ENCODE assay signal across 15 cellular contexts in genomic region chr1:91557039-91557690, GRCh38. TPM values are rescaled to one million over a fixed set of nuclear protein-coding genes. Genes with fewer than 3 reads are reported as not detected.
DNase-seq lines count a peak whose midpoint lies in the region; ATAC-seq, FAIRE-seq and TF ChIP-seq lines count a peak whose summit lies in the region.
"Had no signal": no experiment of that assay in that cellular context is flagged by ENCODE, and none has a peak within 500 bp of the region (broad histone marks: within the 10 kb centered on the region; RNA-seq: fewer than 3 reads in every experiment).

No MANE protein-coding gene starts in this region.

- TF ChIP-seq POLR2A in H1 (IDR thresholded peaks at IDR 0.05; ENCODE audit: control extremely low read depth in 1 of 2, low read depth in 2 of 2, low read length in 2 of 2), result no peak

- no peak overlapping the region for H3K56ac ChIP-seq in H1 (replicated peaks; ENCODE audit: insufficient read length, low read depth, low read length)

- no peak overlapping the region for H2BK15ac ChIP-seq in H1 (ENCODE audit: low read length)

- FAIRE-seq in H1 (lab: Jason Lieb, UNC) (no peak), frontal cortex (lab: Jason Lieb, UNC) (no peak)

- H3K9me3 ChIP-seq in CD4-positive, alpha-beta memory T cell (ENCODE audit: control insufficient read depth in 1 of 2, low read length in 2 of 2), result no peaks in the 10 kb centered on the region
- H3K9me3 ChIP-seq in Panc1 (ENCODE audit: control insufficient read depth, insufficient read depth, low read depth, low read length) (no peaks in the 10 kb centered on the region), H1 (ENCODE audit: insufficient read depth in 2 of 2, low read depth in 1 of 2, low read length in 1 of 2) (no peaks in the 10 kb centered on the region)
- H3K9me3 ChIP-seq: BE2C, prostate gland had no signal

- H3K79me1 ChIP-seq in H1 (ENCODE audit: low read depth, low read length), result no peaks in the 10 kb centered on the region

- BruUV-seq in Panc1 (replicated peaks; lab: Mats Ljungman, UMichigan), result no TSS peak

- H3K23ac ChIP-seq in H1 (ENCODE audit: insufficient read length), result no peak overlapping the region

- H3K4me3 Mint-ChIP-seq in CD4-positive, alpha-beta memory T cell, result peak overlapping the region in 7 of 8 donors; percentile 26 to 74 (median 65)
- H3K4me3 Mint-ChIP-seq in nephron, result no peak overlapping the region
- H3K4me3 Mint-ChIP-seq in glutamatergic neuron (ENCODE audit: unreplicated experiment), result no peak overlapping the region
- H3K4me3 Mint-ChIP-seq: dendritic cell treated with granulocyte-macrophage colony-stimulating factor and Interleukin-4, amounts not matched to agents 40 ng/mL and 50 ng/mL, for 4 days had no signal

- CTCF ChIA-PET in CD4-positive, alpha-beta memory T cell (lab: Charles Lee; ENCODE audit: partially characterized antibody), result interaction anchor here (0.8 to 1.2 kb wide), 4 partner anchors 12 to 369 kb away, joined by 3 read pairs; no protein-coding TSS in a partner anchor
- CTCF ChIA-PET in Panc1 (lab: Charles Lee), result no interaction called here
- CTCF ChIA-PET in H1 (lab: Charles Lee; ENCODE audit: partially characterized antibody), result interaction anchor here (0.7 to 1.6 kb wide), 8 partner anchors 10 to 886 kb away, joined by 3 to 8 read pairs (median 4); no protein-coding TSS in a partner anchor

- 77% methylated on average over 5 of the region's 5 CpGs; no CpG with 5 or more reads in 1 of the 2 experiments for WGBS in H1 (ENCODE audit: extremely low coverage in 1 of 2, insufficient coverage in 1 of 2, insufficient read length in 1 of 2, insufficient replicate concordance in 2 of 2, low coverage in 1 of 2, low lambda C conversion rate in 2 of 2, missing lambda C conversion rate in 1 of 2), 2 experiments

- no peaks in the 10 kb centered on the region for H3K23me2 ChIP-seq in H1 (ENCODE audit: low read depth, low read length)

- peak overlapping the region; percentile 88 to 99 (median 94) for H3K27ac Mint-ChIP-seq in CD4-positive, alpha-beta memory T cell
- H3K27ac Mint-ChIP-seq in nephron (peak overlapping the region in 2 of 3 experiments; percentile 6 to 39), glutamatergic neuron (ENCODE audit: unreplicated experiment) (no peak overlapping the region)
- H3K27ac Mint-ChIP-seq: dendritic cell treated with granulocyte-macrophage colony-stimulating factor and Interleukin-4, amounts not matched to agents 40 ng/mL and 50 ng/mL, for 4 days had no signal

- H2BK20ac ChIP-seq in H1 (ENCODE audit: low read length), result no peak overlapping the region

- no peak for TF ChIP-seq CTCF in Panc1 (IDR thresholded peaks at IDR 0.05)
- no peak for TF ChIP-seq CTCF in H1 (IDR thresholded peaks at IDR 0.05; ENCODE audit: control extremely low read depth in 1 of 3, insufficient read depth in 1 of 3, low read depth in 1 of 3, low read length in 3 of 3)
- no peak for TF ChIP-seq CTCF in nephron (IDR thresholded peaks at IDR 0.05; ENCODE audit: unreplicated experiment in 3 of 3)
- no peak for TF ChIP-seq CTCF in glutamatergic neuron (IDR thresholded peaks at IDR 0.05; ENCODE audit: partially characterized antibody, unreplicated experiment)

- DNase-seq in CD4-positive, alpha-beta memory T cell, result no peak
- DNase-seq in Panc1 (ENCODE audit: low read depth, low spot score), result no peak
- DNase-seq in H1 (ENCODE audit: low read depth in 1 of 2, low spot score in 2 of 2), result no peak
- no peak for DNase-seq in frontal cortex (ENCODE audit: low spot score in 2 of 2)
- no peak for DNase-seq in glutamatergic neuron
- DNase-seq: BE2C; foreskin keratinocyte; NCI-H146; NCI-H526; stimulated activated CD4-positive, alpha-beta T cell treated with anti-CD3 and anti-CD28 coated beads, Interleukin-2, amount 100 ng/mL, for 48 hours had no signal

- no peak overlapping the region for H3K18ac ChIP-seq in H1 (ENCODE audit: extremely low read depth, low read length)

- peak overlapping the region; percentile 75 for H3K27ac ChIP-seq in CD4-positive, alpha-beta memory T cell (ENCODE audit: low read depth, low read length)
- H3K27ac ChIP-seq in Panc1 (ENCODE audit: low read length), result no peak overlapping the region
- no peak overlapping the region for H3K27ac ChIP-seq in H1 (ENCODE audit: low read depth, low read length)
- H3K27ac ChIP-seq: foreskin keratinocyte, prostate gland had no signal

- no peak overlapping the region for H2BK120ac ChIP-seq in H1 (replicated peaks; ENCODE audit: low read depth, low read length)

- peaks cover 68 to 97% (median 85%) of the 10 kb centered on the region in 4 donors for H3K4me1 Mint-ChIP-seq in CD4-positive, alpha-beta memory T cell
- H3K4me1 Mint-ChIP-seq in nephron (peaks cover 22% of the 10 kb centered on the region), glutamatergic neuron (ENCODE audit: low read depth, unreplicated experiment) (peaks cover 2% of the 10 kb centered on the region)

- no peaks in the 10 kb centered on the region for H3K79me2 ChIP-seq in H1 (ENCODE audit: control insufficient read depth in 1 of 2, insufficient read depth in 2 of 2, low read length in 2 of 2)

- TF ChIP-seq EP300 in H1 (IDR thresholded peaks at IDR 0.05; ENCODE audit: borderline replicate concordance in 1 of 2, low read depth in 2 of 2, low read length in 2 of 2), result no peak

- H4K5ac ChIP-seq in H1 (ENCODE audit: insufficient read length, low read depth, low read length), result no peak overlapping the region

- in situ Hi-C loops in Panc1 (cut with HindIII; ENCODE audit: low pct_unique_long_range_greater_than_20kb, low sequenced_read_pairs), result no loop called here

- intact Hi-C loops in CD4-positive, alpha-beta memory T cell (cut with micrococcal nuclease), result loop anchor here (2.0 to 5.0 kb wide), 3 partner anchors 20 to 90 kb away; no protein-coding TSS in a partner anchor
- intact Hi-C loops in Panc1 (cut with micrococcal nuclease; ENCODE audit: unreplicated experiment), result no loop called here

- TF ChIP-seq RAD21 in H1 (IDR thresholded peaks at IDR 0.05 in 1 of 2, conservative IDR thresholded peaks at IDR 0.05 in 1 of 2; ENCODE audit: low read depth in 2 of 2, low read length in 2 of 2), result no peak

- H3K27me3 Mint-ChIP-seq in CD4-positive, alpha-beta memory T cell, result no peaks in the 10 kb centered on the region
- no peaks in the 10 kb centered on the region for H3K27me3 Mint-ChIP-seq in nephron (ENCODE audit: low read depth)
- no peaks in the 10 kb centered on the region for H3K27me3 Mint-ChIP-seq in glutamatergic neuron (ENCODE audit: unreplicated experiment)

- H4K8ac ChIP-seq in H1 (ENCODE audit: extremely low read depth, insufficient read depth, low read length), result no peak overlapping the region; the same call in 1 of the 2 replicates

- POLR2A ChIA-PET in CD4-positive, alpha-beta memory T cell (lab: Charles Lee; ENCODE audit: partially characterized antibody), result interaction anchor here (0.6 to 2.0 kb wide), 9 partner anchors 8 to 329 kb away, joined by 3 to 6 read pairs (median 4); partner anchors contain the start of gene TGFBR3
- POLR2A ChIA-PET in Panc1 (lab: Charles Lee), result interaction anchor here (0.6 kb wide), 1 partner anchor 151 kb away, joined by 3 read pairs; no protein-coding TSS in a partner anchor
- POLR2A ChIA-PET in H1 (lab: Charles Lee; ENCODE audit: partially characterized antibody), result interaction anchor here (0.6 kb wide), 1 partner anchor 12 kb away, joined by 3 read pairs; no protein-coding TSS in a partner anchor

- H3K36me3 Mint-ChIP-seq in CD4-positive, alpha-beta memory T cell, result no peaks in the 10 kb centered on the region
- H3K36me3 Mint-ChIP-seq in nephron (ENCODE audit: low read depth), result no peaks in the 10 kb centered on the region
- no peaks in the 10 kb centered on the region for H3K36me3 Mint-ChIP-seq in glutamatergic neuron (ENCODE audit: unreplicated experiment)

- no peak overlapping the region for H3K4ac ChIP-seq in H1 (replicated peaks; ENCODE audit: insufficient read length, low read depth, low read length)

- no peaks in the 10 kb centered on the region for H3K9me3 Mint-ChIP-seq in CD4-positive, alpha-beta memory T cell
- H3K9me3 Mint-ChIP-seq in nephron (no peaks in the 10 kb centered on the region), glutamatergic neuron (ENCODE audit: unreplicated experiment) (no peaks in the 10 kb centered on the region)
- H3K9me3 Mint-ChIP-seq: dendritic cell treated with granulocyte-macrophage colony-stimulating factor and Interleukin-4, amounts not matched to agents 40 ng/mL and 50 ng/mL, for 4 days had no signal

- H2BK5ac ChIP-seq in H1 (ENCODE audit: low read depth, low read length), result no peak overlapping the region

- H3K27me3 ChIP-seq in CD4-positive, alpha-beta memory T cell (ENCODE audit: insufficient read depth, low read length), result no peaks in the 10 kb centered on the region
- H3K27me3 ChIP-seq in Panc1 (ENCODE audit: control insufficient read depth, insufficient read depth, low read length), result no peaks in the 10 kb centered on the region
- H3K27me3 ChIP-seq in H1 (replicated peaks in 1 of 4; ENCODE audit: control insufficient read depth in 3 of 4, extremely low read depth in 1 of 4, insufficient read depth in 3 of 4, low read length in 3 of 4), result no peaks in the 10 kb centered on the region
- H3K27me3 ChIP-seq: BE2C, foreskin keratinocyte had no signal

- no peak overlapping the region for H2AK5ac ChIP-seq in H1 (ENCODE audit: low read depth, low read length)

- H2AFZ ChIP-seq in H1 (ENCODE audit: low read length), result 0 out of 2 replicates have a peak overlapping the region, but pooled peaks have one; percentile 38

- H4K20me1 ChIP-seq in H1 (replicated peaks in 1 of 2; ENCODE audit: control insufficient read depth in 1 of 2, insufficient read depth in 2 of 2, low read length in 2 of 2), result no peaks in the 10 kb centered on the region

- no peaks in the 10 kb centered on the region for H3K36me3 ChIP-seq in CD4-positive, alpha-beta memory T cell (ENCODE audit: insufficient read depth, low read length)
- H3K36me3 ChIP-seq in Panc1 (ENCODE audit: control insufficient read depth, insufficient read depth, low read length), result no peaks in the 10 kb centered on the region
- H3K36me3 ChIP-seq in H1 (ENCODE audit: control insufficient read depth in 2 of 4, insufficient read depth in 4 of 4, low read length in 3 of 4), result no peaks in the 10 kb centered on the region; a peak in 1 of 8 replicates
- H3K36me3 ChIP-seq: BE2C, prostate gland had no signal

- H3K9ac ChIP-seq in H1 (replicated peaks in 1 of 4; ENCODE audit: extremely low read depth in 1 of 4, low read depth in 3 of 4, low read length in 3 of 4), result no peak overlapping the region

- H3K4me1 ChIP-seq in CD4-positive, alpha-beta memory T cell (ENCODE audit: insufficient read depth, low read length), result peaks cover 95% of the 10 kb centered on the region
- H3K4me1 ChIP-seq in Panc1 (ENCODE audit: control insufficient read depth, insufficient read depth, low read length) (0 out of 2 replicates have a peak, but pooled peaks cover 3% of the 10 kb centered on the region), H1 (replicated peaks in 1 of 4; ENCODE audit: control insufficient read depth in 3 of 4, insufficient read depth in 4 of 4, low read length in 3 of 4) (no peaks in the 10 kb centered on the region)
- H3K4me1 ChIP-seq: BE2C, prostate gland had no signal

- H3K4me3 ChIP-seq in CD4-positive, alpha-beta memory T cell (ENCODE audit: low read length in 2 of 2), result no peak overlapping the region
- H3K4me3 ChIP-seq in Panc1 (ENCODE audit: low read depth in 2 of 2, low read length in 2 of 2), result no peak overlapping the region
- no peak overlapping the region for H3K4me3 ChIP-seq in H1 (ENCODE audit: extremely low read depth in 1 of 4, insufficient read depth in 2 of 4, low read depth in 3 of 4, low read length in 4 of 4)
- H3K4me3 ChIP-seq: prostate gland had no signal

- no peak overlapping the region for H3K4me2 ChIP-seq in H1 (ENCODE audit: insufficient read depth in 1 of 2, low read depth in 2 of 2, low read length in 2 of 2)

- H2BK12ac ChIP-seq in H1 (ENCODE audit: low read depth, low read length), result no peak overlapping the region

- no peak overlapping the region for H4K91ac ChIP-seq in H1 (replicated peaks; ENCODE audit: insufficient read length, low read length)

- ATAC-seq in Panc1 (peak; percentile 65; the same call in 1 of the 2 replicates), HG03460 (IDR thresholded peaks at IDR 0.05; ENCODE audit: unreplicated experiment) (no peak), HG03520 (IDR thresholded peaks at IDR 0.05; ENCODE audit: unreplicated experiment) (no peak)

- no peak overlapping the region for H3K14ac ChIP-seq in H1 (ENCODE audit: insufficient read length)

RNA-seq across cellular contexts. Expression of gene CDC7, which starts 56.5 kb away (rescaled TPM):
- total RNA-seq in CD4-positive, alpha-beta memory T cell, result 1 to 10 TPM; 4.7 to 6.0 TPM
- polyA plus RNA-seq in CD4-positive, alpha-beta memory T cell, result 1 to 10 TPM; 2.9 to 4.3 TPM
- total RNA-seq in Panc1 (2021; ENCODE audit: unreplicated experiment), result 30.1 TPM
- 11.9 TPM for polyA plus RNA-seq in Panc1 (2012; ENCODE audit: insufficient read length)
- 34.4 and 36.4 TPM in 2 replicates for total RNA-seq in H1 (2021; fragmentation: NEBNext Ultra II Directional; extraction: Animal tissue kit (Norgen Biotek cat#: 25700))
- 7.7 and 12.2 TPM in 2 replicates for polyA plus RNA-seq in H1 (2011; rRNA removed)
- 20.2 TPM for polyA plus RNA-seq in H1 (2011; cell fraction: cytosol; rRNA removed)
- polyA plus RNA-seq in H1 (2011; cell fraction: nucleus; rRNA removed), result 16.7 TPM
- polyA plus RNA-seq in H1 (2012, experiment 1 of 2), result 18.4 to 31.0 TPM (median 25.6 TPM) in 4 replicates
- polyA plus RNA-seq in H1 (2012, experiment 2 of 2), result 1.8 TPM
- polyA plus RNA-seq in H1 (2013, experiment 1 of 2), result 23.8 TPM
- 25.8 TPM for polyA plus RNA-seq in H1 (2013, experiment 2 of 2)
- polyA minus RNA-seq in H1 (2011; rRNA and poly(A)+ RNA removed), result 27.0 and 51.1 TPM in 2 replicates
- 36.6 TPM for polyA minus RNA-seq in H1 (2011; cell fraction: cytosol; rRNA and poly(A)+ RNA removed)
- polyA minus RNA-seq in H1 (2011; cell fraction: nucleus; rRNA and poly(A)+ RNA removed), result 24.2 TPM
- 24.9 TPM for total RNA-seq in frontal cortex
- 9.9 TPM for total RNA-seq in glutamatergic neuron (ENCODE audit: unreplicated experiment)

Comparison
In these comparisons a context has a peak if more than half of its experiments do, and no peak if none do; other contexts are left out.
1. H3K4me3 Mint-ChIP-seq: peak in CD4-positive, alpha-beta memory T cell (7 of 8); none in nephron (0 of 3) and glutamatergic neuron (single experiment).